In genomic region chr1:11731719-11732283, GRCh38 we compare ENCODE assay signal across 8 cellular contexts. TPM values are rescaled to one million over a fixed set of nuclear protein-coding genes. Genes with fewer than 3 reads are reported as not detected.
DNase-seq lines count a peak whose midpoint lies in the region; ATAC-seq and TF ChIP-seq lines count a peak whose summit lies in the region.

No MANE protein-coding gene starts in this region.

- POLR2A ChIA-PET in activated CD4-positive, alpha-beta memory T cell treated with anti-CD3 and anti-CD28 coated beads, Interleukin-2, amount 10 ng/mL, durations not matched to agents 7 days and 5 days (lab: Charles Lee), result interaction anchor here (2.0 to 2.1 kb wide), 2 partner anchors 81 to 177 kb away, joined by 8 to 17 read pairs; no protein-coding TSS in a partner anchor

- H3K36me3 Mint-ChIP-seq in activated naive CD4-positive, alpha-beta T cell treated with anti-CD3 and anti-CD28 coated beads, Interleukin-2, amount 10 ng/mL, durations not matched to agents 7 days and 5 days, result no peaks in the 10 kb centered on the region
- H3K36me3 Mint-ChIP-seq in activated CD4-positive, alpha-beta memory T cell treated with anti-CD3 and anti-CD28 coated beads, Interleukin-2, amount 10 ng/mL, durations not matched to agents 7 days and 5 days (ENCODE audit: low read depth), result peaks cover 3% of the 10 kb centered on the region
- no peaks in the 10 kb centered on the region for H3K36me3 Mint-ChIP-seq in natural killer cell

- H3K27me3 Mint-ChIP-seq in activated naive CD4-positive, alpha-beta T cell treated with anti-CD3 and anti-CD28 coated beads, Interleukin-2, amount 10 ng/mL, durations not matched to agents 7 days and 5 days, result peaks cover 4% of the 10 kb centered on the region
- H3K27me3 Mint-ChIP-seq in activated CD4-positive, alpha-beta memory T cell treated with anti-CD3 and anti-CD28 coated beads, Interleukin-2, amount 10 ng/mL, durations not matched to agents 7 days and 5 days, result no peaks in the 10 kb centered on the region
- H3K27me3 Mint-ChIP-seq in natural killer cell (ENCODE audit: low read depth in 2 of 2), result no peaks in the 10 kb centered on the region

- CTCF ChIA-PET in activated naive CD4-positive, alpha-beta T cell treated with anti-CD3 and anti-CD28 coated beads, Interleukin-2, amount 10 ng/mL, durations not matched to agents 7 days and 5 days (lab: Charles Lee), result interaction anchor here (1.5 to 2.0 kb wide), 3 partner anchors 8 to 82 kb away, joined by 4 to 12 read pairs (median 6); no protein-coding TSS in a partner anchor
- CTCF ChIA-PET in activated CD4-positive, alpha-beta memory T cell treated with anti-CD3 and anti-CD28 coated beads, Interleukin-2, amount 10 ng/mL, durations not matched to agents 7 days and 5 days (lab: Charles Lee), result interaction anchor here (1.9 to 2.0 kb wide), 2 partner anchors 9 to 12 kb away, joined by 6 to 16 read pairs; no protein-coding TSS in a partner anchor

- H3K4me1 Mint-ChIP-seq in activated naive CD4-positive, alpha-beta T cell treated with anti-CD3 and anti-CD28 coated beads, Interleukin-2, amount 10 ng/mL, durations not matched to agents 7 days and 5 days, result peaks cover 64% of the 10 kb centered on the region
- H3K4me1 Mint-ChIP-seq in activated CD4-positive, alpha-beta memory T cell treated with anti-CD3 and anti-CD28 coated beads, Interleukin-2, amount 10 ng/mL, durations not matched to agents 7 days and 5 days, result peaks cover 54% of the 10 kb centered on the region
- H3K4me1 Mint-ChIP-seq in natural killer cell, result peaks cover 48 to 52% of the 10 kb centered on the region in 2 donors

- H3K4me3 Mint-ChIP-seq in activated naive CD4-positive, alpha-beta T cell treated with anti-CD3 and anti-CD28 coated beads, Interleukin-2, amount 10 ng/mL, durations not matched to agents 7 days and 5 days, result peak overlapping the region; percentile 77
- H3K4me3 Mint-ChIP-seq in activated CD4-positive, alpha-beta memory T cell treated with anti-CD3 and anti-CD28 coated beads, Interleukin-2, amount 10 ng/mL, durations not matched to agents 7 days and 5 days, result peak overlapping the region; percentile 62
- peak overlapping the region; percentile 91 for H3K4me3 Mint-ChIP-seq in natural killer cell

- H3K27ac Mint-ChIP-seq in activated naive CD4-positive, alpha-beta T cell treated with anti-CD3 and anti-CD28 coated beads, Interleukin-2, amount 10 ng/mL, durations not matched to agents 7 days and 5 days, result peak overlapping the region; percentile 93
- peak overlapping the region; percentile 88 for H3K27ac Mint-ChIP-seq in activated CD4-positive, alpha-beta memory T cell treated with anti-CD3 and anti-CD28 coated beads, Interleukin-2, amount 10 ng/mL, durations not matched to agents 7 days and 5 days
- H3K27ac Mint-ChIP-seq in natural killer cell, result peak overlapping the region; percentile 88 to 95

- intact Hi-C loops in natural killer cell (cut with micrococcal nuclease), result loop anchor here (10.0 kb wide), 1 partner anchor 467 kb away; the partner anchor contains the start of gene MTOR

- DNase-seq in activated naive CD4-positive, alpha-beta T cell treated with anti-CD3 and anti-CD28 coated beads, Interleukin-2, amount 10 ng/mL, durations not matched to agents 7 days and 5 days, result peak; percentile 63
- DNase-seq in activated naive CD4-positive, alpha-beta T cell (lab: John Stamatoyannopoulos, UW), result no peak
- no peak for DNase-seq in activated CD4-positive, alpha-beta memory T cell treated with anti-CD3 and anti-CD28 coated beads, Interleukin-2, amount 10 ng/mL, durations not matched to agents 7 days and 5 days
- DNase-seq in fibroblast of the conjunctiva (ENCODE audit: low read depth) (peak; percentile 48), natural killer cell (no peak), amniotic stem cell (lab: John Stamatoyannopoulos, UW) (no peak), NK-92 (lab: John Stamatoyannopoulos, UW; ENCODE audit: unreplicated experiment) (no peak)

- no peak for TF ChIP-seq CTCF in natural killer cell (IDR thresholded peaks at IDR 0.05)

- H3K9me3 Mint-ChIP-seq in activated naive CD4-positive, alpha-beta T cell treated with anti-CD3 and anti-CD28 coated beads, Interleukin-2, amount 10 ng/mL, durations not matched to agents 7 days and 5 days, result no peaks in the 10 kb centered on the region
- no peaks in the 10 kb centered on the region for H3K9me3 Mint-ChIP-seq in activated CD4-positive, alpha-beta memory T cell treated with anti-CD3 and anti-CD28 coated beads, Interleukin-2, amount 10 ng/mL, durations not matched to agents 7 days and 5 days
- H3K9me3 Mint-ChIP-seq in natural killer cell, result no peaks in the 10 kb centered on the region

- peak in 2 of 3 donors; percentile 24 to 28 for ATAC-seq in natural killer cell
- no peak for ATAC-seq in HG03378 (IDR thresholded peaks at IDR 0.05; ENCODE audit: unreplicated experiment)

RNA-seq across cellular contexts. Expression of gene AGTRAP, which starts 4.1 kb away (rescaled TPM):
- 10 to 100 TPM; 52.7 to 57.3 TPM for total RNA-seq in activated CD4-positive, alpha-beta memory T cell treated with anti-CD3 and anti-CD28 coated beads, Interleukin-2, amount 10 ng/mL, durations not matched to agents 7 days and 5 days
- 100 to 1,000 TPM in 2 of 3 donors, 10 to 100 TPM in 1; 94.6 to 122 (median 104) TPM for total RNA-seq in natural killer cell

RNA-seq across cellular contexts. Expression of gene C1orf167, which starts 30.2 kb away (rescaled TPM):
- total RNA-seq in activated CD4-positive, alpha-beta memory T cell treated with anti-CD3 and anti-CD28 coated beads, Interleukin-2, amount 10 ng/mL, durations not matched to agents 7 days and 5 days, result under 1 TPM in 1 of 2 experiments, not detected in 1; 0.25 TPM
- total RNA-seq in natural killer cell, result under 1 TPM in 1 of 3 donors, not detected in 2; 0.15 TPM

RNA-seq across cellular contexts. Expression of gene DRAXIN, which starts 40.3 kb away (rescaled TPM):
- total RNA-seq in activated CD4-positive, alpha-beta memory T cell treated with anti-CD3 and anti-CD28 coated beads, Interleukin-2, amount 10 ng/mL, durations not matched to agents 7 days and 5 days, result under 1 TPM; 0.60 TPM
- 10 to 100 TPM; 10.9 to 24.9 (median 12.1) TPM for total RNA-seq in natural killer cell

RNA-seq across cellular contexts. Expression of gene MAD2L2, which starts 50.9 kb away (rescaled TPM):
- total RNA-seq in activated CD4-positive, alpha-beta memory T cell treated with anti-CD3 and anti-CD28 coated beads, Interleukin-2, amount 10 ng/mL, durations not matched to agents 7 days and 5 days, result 10 to 100 TPM; 59.2 to 63.1 TPM
- total RNA-seq in natural killer cell, result 10 to 100 TPM; 50.6 to 66.0 (median 60.4) TPM

Comparison
In these comparisons a context has a peak if more than half of its experiments do, and no peak if none do; other contexts are left out.
1. DNase-seq: peak in activated naive CD4-positive, alpha-beta T cell treated with anti-CD3 and anti-CD28 coated beads, Interleukin-2, amount 10 ng/mL, durations not matched to agents 7 days and 5 days (single experiment) and fibroblast of the conjunctiva (single experiment); none in activated naive CD4-positive, alpha-beta T cell (0 of 4), activated CD4-positive, alpha-beta memory T cell treated with anti-CD3 and anti-CD28 coated beads, Interleukin-2, amount 10 ng/mL, durations not matched to agents 7 days and 5 days (single experiment), natural killer cell (single experiment), amniotic stem cell (single experiment) and NK-92 (single experiment).
2. RNA of gene DRAXIN, which starts 40.3 kb away (total RNA-seq): 10.9 to 24.9 TPM in natural killer cell; 0.60 TPM in activated CD4-positive, alpha-beta memory T cell treated with anti-CD3 and anti-CD28 coated beads, Interleukin-2, amount 10 ng/mL, durations not matched to agents 7 days and 5 days; every median in the first group is over 4 times any median in the second.
3. Peak in every context shown above with its lines, with median percentiles within 50 percentile points of each other: H3K27ac Mint-ChIP-seq and H3K4me3 Mint-ChIP-seq.